ENCODE assay signal across 20 cellular contexts in genomic region chr5:107806271-107806670, GRCh38.
DNase-seq lines count a peak whose midpoint lies in the region; ATAC-seq and TF ChIP-seq lines count a peak whose summit lies in the region.
"Had no signal": no experiment of that assay in that cellular context is flagged by ENCODE, and none has a peak within 500 bp of the region (broad histone marks: within the 10 kb centered on the region; RNA-seq: fewer than 3 reads in every experiment).

No MANE protein-coding gene starts in this region.

- H3K27me3 Mint-ChIP-seq in glutamatergic neuron (ENCODE audit: unreplicated experiment): no peaks in the 10 kb centered on the region
- H3K27me3 Mint-ChIP-seq: activated CD4-positive, alpha-beta memory T cell treated with anti-CD3 and anti-CD28 coated beads for 36 hours; CD4-positive, CD25-positive, alpha-beta regulatory T cell had no signal

- no peaks in the 10 kb centered on the region for H3K36me3 Mint-ChIP-seq in glutamatergic neuron (ENCODE audit: unreplicated experiment)
- H3K36me3 Mint-ChIP-seq: activated CD4-positive, alpha-beta memory T cell treated with anti-CD3 and anti-CD28 coated beads for 36 hours; CD4-positive, CD25-positive, alpha-beta regulatory T cell; mesothelial cell of epicardium had no signal

- H3K9me3 ChIP-seq in testis: no peaks in the 10 kb centered on the region
- H3K9me3 ChIP-seq: heart left ventricle, left lung, psoas muscle had no signal

- no peaks in the 10 kb centered on the region for H3K4me1 ChIP-seq in testis
- H3K4me1 ChIP-seq: left lung, psoas muscle had no signal

- H3K27ac ChIP-seq in testis: no peak overlapping the region
- H3K27ac ChIP-seq: heart left ventricle, left lung, psoas muscle had no signal

- no peaks in the 10 kb centered on the region for H3K27me3 ChIP-seq in testis
- H3K27me3 ChIP-seq: heart left ventricle, left lung had no signal

- WGBS in testis, 2 donors: 84 to 87% methylated on average over 5 of the region's 5 CpGs

- ATAC-seq in sciatic nerve (no peak), Right ventricle myocardium inferior (no peak)
- ATAC-seq: heart left ventricle had no signal

- H3K36me3 ChIP-seq in testis (ENCODE audit: low read depth, missing control alignments): no peaks in the 10 kb centered on the region
- H3K36me3 ChIP-seq: heart left ventricle, left lung had no signal

- DNase-seq in D341Med (ENCODE audit: low spot score) (peak; percentile 72), NCI-H1105 (lab: John Stamatoyannopoulos, UW) (peak; percentile 74), NCI-H524 treated with DMSO at 0.1 percent for 48 hours (lab: John Stamatoyannopoulos, UW) (peak; percentile 94), glutamatergic neuron (peak; percentile 28), testis (no peak), KG1 (lab: John Stamatoyannopoulos, UW) (no peak), sciatic nerve (ENCODE audit: low spot score) (no peak), Right ventricle myocardium inferior (ENCODE audit: missing footprints) (no peak)
- DNase-seq: activated CD4-positive, alpha-beta memory T cell treated with anti-CD3 and anti-CD28 coated beads for 36 hours; activated naive CD4-positive, alpha-beta T cell; CD4-positive, CD25-positive, alpha-beta regulatory T cell; DMS79; heart left ventricle; left lung; OCI-M1; psoas muscle; SIG-M5; stimulated activated CD4-positive, alpha-beta T cell treated with anti-CD3 and anti-CD28 coated beads, Interleukin-4, amount 100 ng/mL, for 1 hour had no signal

- H3K9me3 Mint-ChIP-seq in glutamatergic neuron (ENCODE audit: unreplicated experiment): peaks cover 9% of the 10 kb centered on the region
- H3K9me3 Mint-ChIP-seq: activated CD4-positive, alpha-beta memory T cell treated with anti-CD3 and anti-CD28 coated beads for 36 hours; CD4-positive, CD25-positive, alpha-beta regulatory T cell; mesothelial cell of epicardium; stimulated activated naive CD8-positive, alpha-beta T cell treated with anti-CD3 and anti-CD28 coated beads, Interleukin-15, Interleukin-2, amounts not matched to agents 100 ng/mL and 50 ng/mL, for 24 hours had no signal

- no peak for TF ChIP-seq CTCF in glutamatergic neuron (IDR thresholded peaks at IDR 0.05; ENCODE audit: partially characterized antibody, unreplicated experiment)
- TF ChIP-seq CTCF in testis (IDR thresholded peaks at IDR 0.05): no peak

- H3K27ac Mint-ChIP-seq in glutamatergic neuron (ENCODE audit: unreplicated experiment): no peak overlapping the region
- H3K27ac Mint-ChIP-seq: activated CD4-positive, alpha-beta memory T cell treated with anti-CD3 and anti-CD28 coated beads for 36 hours; CD4-positive, CD25-positive, alpha-beta regulatory T cell; mesothelial cell of epicardium; stimulated activated naive CD8-positive, alpha-beta T cell treated with anti-CD3 and anti-CD28 coated beads, Interleukin-15, Interleukin-2, amounts not matched to agents 100 ng/mL and 50 ng/mL, for 24 hours had no signal

- intact Hi-C loops in testis (cut with DNase I; ENCODE audit: low total_unique reads) (no loop called here), sciatic nerve (cut with DNase I) (no loop called here), Right ventricle myocardium inferior (cut with DNase I) (no loop called here)

- peaks cover 22% of the 10 kb centered on the region for H3K4me1 Mint-ChIP-seq in glutamatergic neuron (ENCODE audit: low read depth, unreplicated experiment)
- H3K4me1 Mint-ChIP-seq: CD4-positive, CD25-positive, alpha-beta regulatory T cell had no signal

- H3K4me3 Mint-ChIP-seq in glutamatergic neuron (ENCODE audit: unreplicated experiment): no peak overlapping the region
- H3K4me3 Mint-ChIP-seq: activated CD4-positive, alpha-beta memory T cell treated with anti-CD3 and anti-CD28 coated beads for 36 hours; CD4-positive, CD25-positive, alpha-beta regulatory T cell; mesothelial cell of epicardium; stimulated activated naive CD8-positive, alpha-beta T cell treated with anti-CD3 and anti-CD28 coated beads, Interleukin-15, Interleukin-2, amounts not matched to agents 100 ng/mL and 50 ng/mL, for 24 hours had no signal

- no peak overlapping the region for H3K4me3 ChIP-seq in testis
- H3K4me3 ChIP-seq: heart left ventricle, left lung, psoas muscle had no signal

- no peak for TF ChIP-seq POLR2A in testis (IDR thresholded peaks at IDR 0.05)

Comparison
In these comparisons a context has a peak if more than half of its experiments do, and no peak if none do; other contexts are left out.
1. DNase-seq: peak in D341Med (single experiment), NCI-H1105 (single experiment), NCI-H524 treated with DMSO at 0.1 percent for 48 hours (single experiment) and glutamatergic neuron (single experiment); none in testis (single experiment), KG1 (single experiment), sciatic nerve (single experiment) and Right ventricle myocardium inferior (single experiment).